Comparison of ENCODE assay signal across 18 cellular contexts in genomic region chr19:41808663-41809566, GRCh38. TPM values are rescaled to one million over a fixed set of nuclear protein-coding genes. Genes with fewer than 3 reads are reported as not detected.
A peak's percentile ranks its signal among the peaks of the same experiment; 100 is the strongest.
DNase-seq lines count a peak whose midpoint lies in the region; ATAC-seq and TF ChIP-seq lines count a peak whose summit lies in the region.
"Had no signal": no experiment of that assay in that cellular context is flagged by ENCODE, and none has a peak within 500 bp of the region (broad histone marks: within the 10 kb centered on the region; RNA-seq: fewer than 3 reads in every experiment).

No MANE protein-coding gene starts in this region.

- no peaks in the 10 kb centered on the region for H3K27me3 ChIP-seq in BLaER1 treated with 17β-estradiol and CSF1 and Interleukin-3, amounts not matched to agents 10 nM and 100 nM

- no peaks in the 10 kb centered on the region for H3K36me3 ChIP-seq in BLaER1 treated with 17β-estradiol and CSF1 and Interleukin-3, amounts not matched to agents 10 nM and 100 nM

- H3K27ac ChIP-seq in BLaER1 treated with 17β-estradiol and CSF1 and Interleukin-3, amounts not matched to agents 10 nM and 100 nM = peak overlapping the region; percentile 69 to 92 (median 90)
- H3K27ac ChIP-seq: KMS-11 had no signal

- H3K9ac ChIP-seq in BLaER1 treated with 17β-estradiol and CSF1 and Interleukin-3, amounts not matched to agents 10 nM and 100 nM = peak overlapping the region in 7 of 11 experiments; percentile 67 to 81 (median 77); a peak in 13 of 22 replicates
- H3K9ac ChIP-seq: KMS-11, SK-N-SH had no signal

- no peaks in the 10 kb centered on the region for H4K20me1 ChIP-seq in BLaER1 treated with 17β-estradiol and CSF1 and Interleukin-3, amounts not matched to agents 10 nM and 100 nM

- H3K4me3 ChIP-seq in BLaER1 treated with 17β-estradiol and CSF1 and Interleukin-3, amounts not matched to agents 10 nM and 100 nM = 0 out of 20 replicates have a peak overlapping the region, but pooled peaks of 1 of the 10 experiments have one; percentile 22
- no peak overlapping the region for H3K4me3 ChIP-seq in NB4 (ENCODE audit: low read depth, low read length)

- intact Hi-C loops in cardiac septum (cut with DNase I) = no loop called here

- ATAC-seq in natural killer cell treated with Interleukin-12 subunit alpha and Interleukin-12 subunit beta and Interleukin-15 and Interleukin-18, amount 100 ng/mL, for 72 hours = no peak
- ATAC-seq in HG03159 (IDR thresholded peaks at IDR 0.05; ENCODE audit: unreplicated experiment) = no peak

- peak overlapping the region; percentile 83 to 99 (median 97) for H3K4me2 ChIP-seq in BLaER1 treated with 17β-estradiol and CSF1 and Interleukin-3, amounts not matched to agents 10 nM and 100 nM
- H3K4me2 ChIP-seq: KMS-11, SK-N-SH had no signal

- no peaks in the 10 kb centered on the region for H3K36me3 Mint-ChIP-seq in natural killer cell treated with Interleukin-12 subunit alpha and Interleukin-12 subunit beta and Interleukin-15 and Interleukin-18, amount 100 ng/mL, for 72 hours
- H3K36me3 Mint-ChIP-seq: naive B cell had no signal

- H3K4me1 ChIP-seq in BLaER1 treated with 17β-estradiol and CSF1 and Interleukin-3, amounts not matched to agents 10 nM and 100 nM = peaks cover 57 to 91% (median 76%) of the 10 kb centered on the region in 10 experiments

- H3K4me1 Mint-ChIP-seq in natural killer cell treated with Interleukin-12 subunit alpha and Interleukin-12 subunit beta and Interleukin-15 and Interleukin-18, amount 100 ng/mL, for 72 hours (ENCODE audit: low read depth in 2 of 2) = peaks cover 8 to 9% of the 10 kb centered on the region in 2 donors

- no peaks in the 10 kb centered on the region for H3K9me3 ChIP-seq in BLaER1 treated with 17β-estradiol and CSF1 and Interleukin-3, amounts not matched to agents 10 nM and 100 nM (replicated peaks in 1 of 11)
- H3K9me3 ChIP-seq: SK-N-SH had no signal

- H3K9me3 Mint-ChIP-seq in natural killer cell treated with Interleukin-12 subunit alpha and Interleukin-12 subunit beta and Interleukin-15 and Interleukin-18, amount 100 ng/mL, for 72 hours = no peaks in the 10 kb centered on the region
- H3K9me3 Mint-ChIP-seq: naive B cell had no signal

- peak; percentile 16 for DNase-seq in NB4 (ENCODE audit: low read depth)
- DNase-seq in cardiac septum (ENCODE audit: low spot score) = peak; percentile 91
- peak; percentile 15 for DNase-seq in natural killer cell treated with Interleukin-12 subunit alpha and Interleukin-12 subunit beta and Interleukin-15 and Interleukin-18, amount 100 ng/mL, for 72 hours (ENCODE audit: low spot score)
- no peak for DNase-seq in activated CD4-positive, alpha-beta T cell treated with anti-CD3 and anti-CD28 coated beads, Interleukin-2, amount 50 U/mL, for 4 hours
- DNase-seq in activated CD8-positive, alpha-beta memory T cell treated with anti-CD3 and anti-CD28 coated beads for 24 hours = no peak
- DNase-seq in DMS114 treated with DMSO at 0.1 percent for 48 hours (lab: John Stamatoyannopoulos, UW; ENCODE audit: unreplicated experiment) = no peak
- DNase-seq: activated T-cell treated with anti-CD3 and anti-CD28 coated beads, Interleukin-2, amount 50 U/mL, for 1 hour; naive B cell; NCI-H1694; SK-N-SH had no signal

- H3K27ac Mint-ChIP-seq in natural killer cell treated with Interleukin-12 subunit alpha and Interleukin-12 subunit beta and Interleukin-15 and Interleukin-18, amount 100 ng/mL, for 72 hours = no peak overlapping the region

- no peak for TF ChIP-seq CTCF in NB4 (IDR thresholded peaks at IDR 0.05; ENCODE audit: low read depth, low read length)

- H3K27me3 Mint-ChIP-seq in natural killer cell treated with Interleukin-12 subunit alpha and Interleukin-12 subunit beta and Interleukin-15 and Interleukin-18, amount 100 ng/mL, for 72 hours = peaks cover 7 to 26% of the 10 kb centered on the region in 2 donors
- H3K27me3 Mint-ChIP-seq: naive B cell had no signal

- TF ChIP-seq POLR2A in NB4 (IDR thresholded peaks at IDR 0.05; ENCODE audit: extremely low read depth, insufficient read length) = no peak

- no peak overlapping the region for H3K4me3 Mint-ChIP-seq in natural killer cell treated with Interleukin-12 subunit alpha and Interleukin-12 subunit beta and Interleukin-15 and Interleukin-18, amount 100 ng/mL, for 72 hours

RNA-seq across cellular contexts. Expression of gene CEACAM3, which starts 12.5 kb away (rescaled TPM):
- 0.97 TPM for total RNA-seq in cardiac septum
- not detected for total RNA-seq in natural killer cell treated with Interleukin-12 subunit alpha and Interleukin-12 subunit beta and Interleukin-15 and Interleukin-18, amount 100 ng/mL, for 72 hours
- total RNA-seq: fibroblast of lung, H1, NCI-H460, OCI-LY7 had no signal

RNA-seq across cellular contexts. Expression of gene LYPD4, which starts 35.6 kb away (rescaled TPM):
- total RNA-seq in cardiac septum = not detected
- not detected for total RNA-seq in natural killer cell treated with Interleukin-12 subunit alpha and Interleukin-12 subunit beta and Interleukin-15 and Interleukin-18, amount 100 ng/mL, for 72 hours
- total RNA-seq: fibroblast of lung, H1, NCI-H460, OCI-LY7, posterior vena cava had no signal

RNA-seq across cellular contexts. Expression of gene DMRTC2, which starts 35.9 kb away (rescaled TPM):
- not detected for total RNA-seq in cardiac septum
- not detected for total RNA-seq in natural killer cell treated with Interleukin-12 subunit alpha and Interleukin-12 subunit beta and Interleukin-15 and Interleukin-18, amount 100 ng/mL, for 72 hours
- total RNA-seq: fibroblast of lung, H1, NCI-H460, OCI-LY7, posterior vena cava had no signal

RNA-seq across cellular contexts. Expression of gene RPS19, which starts 51.1 kb away (rescaled TPM):
- 548 TPM for total RNA-seq in cardiac septum
- total RNA-seq in natural killer cell treated with Interleukin-12 subunit alpha and Interleukin-12 subunit beta and Interleukin-15 and Interleukin-18, amount 100 ng/mL, for 72 hours = 1,000 to 10,000 TPM; 1,532 to 1,595 TPM

RNA-seq across cellular contexts. Expression of gene CEACAM6, which starts 53.6 kb away (rescaled TPM):
- 0.16 TPM for total RNA-seq in cardiac septum
- total RNA-seq in natural killer cell treated with Interleukin-12 subunit alpha and Interleukin-12 subunit beta and Interleukin-15 and Interleukin-18, amount 100 ng/mL, for 72 hours = not detected
- total RNA-seq: fibroblast of lung, H1, NCI-H460, OCI-LY7 had no signal

Comparison
In these comparisons a context has a peak if more than half of its experiments do, and no peak if none do; other contexts are left out.
1. DNase-seq: peak in NB4 (single experiment), cardiac septum (single experiment) and natural killer cell treated with Interleukin-12 subunit alpha and Interleukin-12 subunit beta and Interleukin-15 and Interleukin-18, amount 100 ng/mL, for 72 hours (single experiment); none in activated CD4-positive, alpha-beta T cell treated with anti-CD3 and anti-CD28 coated beads, Interleukin-2, amount 50 U/mL, for 4 hours (0 of 2), activated CD8-positive, alpha-beta memory T cell treated with anti-CD3 and anti-CD28 coated beads for 24 hours (single experiment) and DMS114 treated with DMSO at 0.1 percent for 48 hours (single experiment).